ENCODE assay signal across 9 cellular contexts in genomic region chr7:128829391-128830166, GRCh38. TPM values are rescaled to one million over a fixed set of nuclear protein-coding genes. Genes with fewer than 3 reads are reported as not detected.
A peak's percentile ranks its signal among the peaks of the same experiment; 100 is the strongest.
DNase-seq lines count a peak whose midpoint lies in the region; ATAC-seq and TF ChIP-seq lines count a peak whose summit lies in the region.
"Had no signal": no experiment of that assay in that cellular context is flagged by ENCODE, and none has a peak within 500 bp of the region (broad histone marks: within the 10 kb centered on the region; RNA-seq: fewer than 3 reads in every experiment).

No MANE protein-coding gene starts in this region.

- 17% methylated on average over 4 of the region's 13 CpGs; no CpG with 5 or more reads in 1 of the 2 donors for WGBS in esophagus squamous epithelium, 2 donors
- 24 to 28% (median 24%) methylated on average over 12 to 13 of the region's 13 CpGs for WGBS in ovary, 3 donors

- ATAC-seq in Panc1 (0 out of 2 replicates have a peak, but pooled peaks have one; percentile 43), HG03039 (IDR thresholded peaks at IDR 0.05; ENCODE audit: unreplicated experiment) (no peak), HG03175 (IDR thresholded peaks at IDR 0.05; ENCODE audit: unreplicated experiment) (no peak)

- TF ChIP-seq CTCF in Panc1 (IDR thresholded peaks at IDR 0.05), result no peak
- TF ChIP-seq CTCF in esophagus squamous epithelium (IDR thresholded peaks at IDR 0.05), result no peak
- TF ChIP-seq CTCF in ovary (IDR thresholded peaks at IDR 0.05), result no peak

- H3K36me3 ChIP-seq in Panc1 (ENCODE audit: control insufficient read depth, insufficient read depth, low read length), result no peaks in the 10 kb centered on the region
- no peaks in the 10 kb centered on the region for H3K36me3 ChIP-seq in esophagus squamous epithelium
- H3K36me3 ChIP-seq in ovary, result no peaks in the 10 kb centered on the region

- no peaks in the 10 kb centered on the region for H3K27me3 ChIP-seq in Panc1 (ENCODE audit: control insufficient read depth, insufficient read depth, low read length)
- H3K27me3 ChIP-seq in esophagus squamous epithelium, result peaks cover 0 to 60% (median 0%) of the 10 kb centered on the region in 4 donors
- H3K27me3 ChIP-seq in ovary, result no peaks in the 10 kb centered on the region

- CTCF ChIA-PET in Panc1 (lab: Charles Lee), result interaction anchor here (0.6 kb wide), 1 partner anchor 303 kb away, joined by 5 read pairs; no protein-coding TSS in a partner anchor

- H3K4me3 ChIP-seq in Panc1 (ENCODE audit: low read depth in 2 of 2, low read length in 2 of 2), result peak overlapping the region in 1 of 2 experiments; percentile 43; a peak in 1 of 4 replicates
- H3K4me3 ChIP-seq in esophagus squamous epithelium, result peak overlapping the region; percentile 33 to 74 (median 50)
- H3K4me3 ChIP-seq in ovary, result peak overlapping the region; percentile 60

- H3K9me3 ChIP-seq in Panc1 (ENCODE audit: control insufficient read depth, insufficient read depth, low read depth, low read length) (no peaks in the 10 kb centered on the region), esophagus squamous epithelium (no peaks in the 10 kb centered on the region), ovary (no peaks in the 10 kb centered on the region)

- DNase-seq in DMS53 treated with DMSO at 0.1 percent for 48 hours (lab: John Stamatoyannopoulos, UW; ENCODE audit: unreplicated experiment) (peak; percentile 13), Panc1 (ENCODE audit: low read depth, low spot score) (peak; percentile 47), esophagus squamous epithelium (lab: John Stamatoyannopoulos, UW) (no peak), ovary (peak in 4 of 5 donors; percentile 47 to 63 (median 55)), GOT3 (lab: John Stamatoyannopoulos, UW) (no peak)
- DNase-seq in activated CD8-positive, alpha-beta memory T cell treated with anti-CD3 and anti-CD28 coated beads, Interleukin-2, amount 50 U/mL, for 48 hours, result no peak

- intact Hi-C loops in Panc1 (cut with micrococcal nuclease; ENCODE audit: unreplicated experiment) (no loop called here), esophagus squamous epithelium (cut with DNase I) (no loop called here), ovary (cut with DNase I) (loop anchor here in 1 of 4 donors (2.0 kb wide), 1 partner anchor 39 kb away; the partner anchor contains the start of gene CCDC136)

- in situ Hi-C loops in Panc1 (cut with HindIII; ENCODE audit: low pct_unique_long_range_greater_than_20kb, low sequenced_read_pairs), result no loop called here

- H3K27ac ChIP-seq in Panc1 (ENCODE audit: low read length) (no peak overlapping the region), esophagus squamous epithelium (peak overlapping the region; percentile 70 to 92 (median 78)), ovary (no peak overlapping the region)

- no TSS peak for BruUV-seq in Panc1 (replicated peaks; lab: Mats Ljungman, UMichigan)

- TF ChIP-seq POLR2A in esophagus squamous epithelium (IDR thresholded peaks at IDR 0.05), result no peak
- TF ChIP-seq POLR2A in ovary (IDR thresholded peaks at IDR 0.05), result no peak

- H3K4me1 ChIP-seq in Panc1 (ENCODE audit: control insufficient read depth, insufficient read depth, low read length) (peaks cover 23% of the 10 kb centered on the region), esophagus squamous epithelium (peaks cover 21 to 71% (median 38%) of the 10 kb centered on the region in 3 donors), ovary (ENCODE audit: insufficient read depth) (peaks cover 25% of the 10 kb centered on the region)

- POLR2A ChIA-PET in Panc1 (lab: Charles Lee), result no interaction called here

- TF ChIP-seq EP300 in ovary (IDR thresholded peaks at IDR 0.05), result no peak

RNA-seq across cellular contexts. Expression of gene FLNC, which starts 0.6 kb away (rescaled TPM):
- 10.2 TPM for total RNA-seq in Panc1 (2021; ENCODE audit: unreplicated experiment)
- 7.4 TPM for polyA plus RNA-seq in Panc1 (2012; ENCODE audit: insufficient read length)
- 10 to 100 TPM in 2 of 4 donors, 1 to 10 TPM in 2; 3.0 to 27.3 (median 7.5) TPM for total RNA-seq in esophagus squamous epithelium
- 10 to 100 TPM in 6 of 7 donors, 1 to 10 TPM in 1; 8.0 to 51.2 (median 17.3) TPM for total RNA-seq in ovary
- 1 to 10 TPM; 6.5 to 6.8 TPM for polyA plus RNA-seq in ovary

RNA-seq across cellular contexts. Expression of gene ATP6V1F, which starts 33.1 kb away (rescaled TPM):
- 151 TPM for total RNA-seq in Panc1 (2021; ENCODE audit: unreplicated experiment)
- polyA plus RNA-seq in Panc1 (2012; ENCODE audit: insufficient read length), result 291 TPM
- 100 to 1,000 TPM; 103 to 148 (median 130) TPM for total RNA-seq in esophagus squamous epithelium
- 100 to 1,000 TPM in 1 of 7 donors, 10 to 100 TPM in 6; 57.3 to 108 (median 85.0) TPM for total RNA-seq in ovary
- 100 to 1,000 TPM in 1 of 2 donors, 10 to 100 TPM in 1; 98.2 to 128 TPM for polyA plus RNA-seq in ovary

RNA-seq across cellular contexts. Expression of gene CCDC136, which starts 37.8 kb away (rescaled TPM):
- total RNA-seq in Panc1 (2021; ENCODE audit: unreplicated experiment), result 1.1 TPM
- polyA plus RNA-seq in Panc1 (2012; ENCODE audit: insufficient read length), result 0.38 TPM
- total RNA-seq in esophagus squamous epithelium, result 1 to 10 TPM in 2 of 4 donors, under 1 TPM in 2; 0.09 to 5.1 (median 2.2) TPM
- total RNA-seq in ovary, result 10 to 100 TPM in 1 of 7 donors, 1 to 10 TPM in 6; 2.4 to 14.0 (median 5.9) TPM
- 1 to 10 TPM; 3.4 to 4.4 TPM for polyA plus RNA-seq in ovary

RNA-seq across cellular contexts. Expression of gene OPN1SW, which starts 54.0 kb away (rescaled TPM):
- not detected for total RNA-seq in Panc1 (2021; ENCODE audit: unreplicated experiment)
- 0.87 TPM for polyA plus RNA-seq in Panc1 (2012; ENCODE audit: insufficient read length)
- total RNA-seq in esophagus squamous epithelium, result not detected
- total RNA-seq in ovary, result not detected
- not detected for polyA plus RNA-seq in ovary
- total RNA-seq: H4 had no signal

Comparison
In these comparisons a context has a peak if more than half of its experiments do, and no peak if none do; other contexts are left out.
1. DNase-seq: peak in DMS53 treated with DMSO at 0.1 percent for 48 hours (single experiment), Panc1 (single experiment) and ovary (4 of 5); none in esophagus squamous epithelium (single experiment), activated CD8-positive, alpha-beta memory T cell treated with anti-CD3 and anti-CD28 coated beads, Interleukin-2, amount 50 U/mL, for 48 hours (single experiment) and GOT3 (single experiment).
2. H3K27ac ChIP-seq: peak in esophagus squamous epithelium (4 of 4); none in Panc1 (single experiment) and ovary (0 of 2).